Comparison of ENCODE assay signal across 8 cellular contexts in the genomic region with DNA sequence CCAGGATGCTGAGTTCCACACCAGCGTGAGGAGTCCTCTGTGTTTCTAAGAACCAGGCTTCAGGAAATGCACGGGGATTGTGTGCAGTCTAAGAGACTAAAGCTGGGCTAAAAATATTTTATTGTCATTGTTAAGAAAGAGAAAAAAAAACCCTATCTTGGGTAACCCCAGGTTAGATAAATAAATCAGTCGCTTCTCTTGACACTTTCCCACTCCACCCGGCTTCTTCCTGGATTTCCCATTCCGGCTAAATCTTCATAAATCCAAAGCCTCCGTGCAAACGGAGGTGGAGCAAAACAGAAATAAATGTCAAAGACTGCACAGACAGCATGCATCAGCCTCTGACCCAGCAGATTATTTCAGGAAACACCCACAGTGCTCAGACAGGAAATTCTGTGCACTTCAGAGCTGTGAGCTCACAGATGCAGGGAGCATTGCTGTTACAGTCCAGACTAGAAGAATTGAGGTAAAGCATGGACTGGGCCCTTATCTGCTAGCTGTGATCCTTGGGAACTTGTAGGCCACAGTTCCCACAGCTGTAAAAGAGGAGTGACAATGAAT. TPM values are rescaled to one million over a fixed set of nuclear protein-coding genes. Genes with fewer than 3 reads are reported as not detected.
DNase-seq lines count a peak whose midpoint lies in the region; ATAC-seq and TF ChIP-seq lines count a peak whose summit lies in the region.

No MANE protein-coding gene starts in this region.

- H3K36me3 ChIP-seq in CD4-positive, CD25-positive, alpha-beta regulatory T cell (ENCODE audit: control insufficient read depth, insufficient read depth, low read length), result no peaks in the 10 kb centered on the region
- H3K36me3 ChIP-seq in upper lobe of right lung, result no peaks in the 10 kb centered on the region

- no peak for TF ChIP-seq CTCF in HL-60 (IDR thresholded peaks at IDR 0.05; ENCODE audit: insufficient read depth, low read length)
- TF ChIP-seq CTCF in upper lobe of right lung (IDR thresholded peaks at IDR 0.05), result no peak

- H3K9me3 Mint-ChIP-seq in CD4-positive, CD25-positive, alpha-beta regulatory T cell, result peaks cover 0 to 1% (median 0%) of the 10 kb centered on the region in 7 donors
- H3K9me3 Mint-ChIP-seq in activated naive CD4-positive, alpha-beta T cell treated with anti-CD3 and anti-CD28 coated beads, Interleukin-2, amount 50 U/mL, for 72 hours, result peaks cover 8 to 10% of the 10 kb centered on the region in 2 donors

- peak; percentile 78 to 79 for ATAC-seq in CD4-positive, CD25-positive, alpha-beta regulatory T cell (ENCODE audit: low read depth in 2 of 2)
- ATAC-seq in GM19395 (IDR thresholded peaks at IDR 0.05; ENCODE audit: unreplicated experiment) (peak; percentile 55), upper lobe of right lung (peak; percentile 89)
- ATAC-seq in activated naive CD4-positive, alpha-beta T cell treated with anti-CD3 and anti-CD28 coated beads, Interleukin-2, amount 50 U/mL, for 72 hours, result peak; percentile 72 to 79

- H3K27ac ChIP-seq in CD4-positive, CD25-positive, alpha-beta regulatory T cell (ENCODE audit: insufficient read depth, low read length, poor library complexity, severe bottlenecking), result peak overlapping the region; percentile 71
- peak overlapping the region; percentile 35 for H3K27ac ChIP-seq in HL-60 (replicated peaks)
- H3K27ac ChIP-seq in upper lobe of right lung, result peak overlapping the region; percentile 51

- DNase-seq in CD4-positive, CD25-positive, alpha-beta regulatory T cell, result peak in 2 of 3 donors; percentile 32 to 70
- DNase-seq in HL-60 (ENCODE audit: low read depth in 1 of 2, low spot score in 1 of 2), result peak in 1 of 2 experiments; percentile 58
- no peak for DNase-seq in activated naive CD4-positive, alpha-beta T cell treated with anti-CD3 and anti-CD28 coated beads, Interleukin-2, amount 50 U/mL, for 72 hours (ENCODE audit: low spot score in 2 of 2)
- DNase-seq in kidney tubule cell (ENCODE audit: low spot score), result peak; percentile 54
- no peak for DNase-seq in upper lobe of right lung
- no peak for DNase-seq in retina
- no peak for DNase-seq in NCI-H2081 treated with DMSO at 0.1 percent for 48 hours (lab: John Stamatoyannopoulos, UW)

- H3K27ac Mint-ChIP-seq in CD4-positive, CD25-positive, alpha-beta regulatory T cell, result peak overlapping the region; percentile 88 to 95 (median 92)
- peak overlapping the region; percentile 77 to 81 for H3K27ac Mint-ChIP-seq in activated naive CD4-positive, alpha-beta T cell treated with anti-CD3 and anti-CD28 coated beads, Interleukin-2, amount 50 U/mL, for 72 hours

- peaks cover 30 to 60% (median 36%) of the 10 kb centered on the region in 4 donors for H3K4me1 Mint-ChIP-seq in CD4-positive, CD25-positive, alpha-beta regulatory T cell

- peaks cover 37% of the 10 kb centered on the region for H3K4me1 ChIP-seq in CD4-positive, CD25-positive, alpha-beta regulatory T cell (ENCODE audit: control insufficient read depth, insufficient read depth, low read length, poor library complexity, severe bottlenecking)
- peaks cover 13% of the 10 kb centered on the region for H3K4me1 ChIP-seq in upper lobe of right lung

- no peaks in the 10 kb centered on the region for H3K27me3 ChIP-seq in CD4-positive, CD25-positive, alpha-beta regulatory T cell (ENCODE audit: control insufficient read depth, insufficient read depth, low read length)
- no peaks in the 10 kb centered on the region for H3K27me3 ChIP-seq in HL-60 (ENCODE audit: insufficient read depth, poor library complexity, severe bottlenecking)
- H3K27me3 ChIP-seq in upper lobe of right lung, result peaks cover 4% of the 10 kb centered on the region

- intact Hi-C loops in upper lobe of right lung (cut with DNase I), result no loop called here

- H3K27me3 Mint-ChIP-seq in CD4-positive, CD25-positive, alpha-beta regulatory T cell, result peaks cover 4% of the 10 kb centered on the region

- no peaks in the 10 kb centered on the region for H3K36me3 Mint-ChIP-seq in CD4-positive, CD25-positive, alpha-beta regulatory T cell
- peaks cover 7 to 11% of the 10 kb centered on the region in 2 donors for H3K36me3 Mint-ChIP-seq in activated naive CD4-positive, alpha-beta T cell treated with anti-CD3 and anti-CD28 coated beads, Interleukin-2, amount 50 U/mL, for 72 hours

- H3K4me3 ChIP-seq in CD4-positive, CD25-positive, alpha-beta regulatory T cell (ENCODE audit: low read depth, low read length), result peak overlapping the region; percentile 72
- no peak overlapping the region for H3K4me3 ChIP-seq in HL-60 (replicated peaks; ENCODE audit: insufficient read depth, low read length)
- H3K4me3 ChIP-seq in upper lobe of right lung, result no peak overlapping the region

- peak overlapping the region; percentile 74 to 86 (median 82) for H3K4me3 Mint-ChIP-seq in CD4-positive, CD25-positive, alpha-beta regulatory T cell

- no peaks in the 10 kb centered on the region for H3K9me3 ChIP-seq in CD4-positive, CD25-positive, alpha-beta regulatory T cell (ENCODE audit: control insufficient read depth in 2 of 2, low read length in 2 of 2)
- H3K9me3 ChIP-seq in upper lobe of right lung, result no peaks in the 10 kb centered on the region

RNA-seq across cellular contexts. Expression of a gene that starts 44.8 kb away (rescaled TPM):
- total RNA-seq in CD4-positive, CD25-positive, alpha-beta regulatory T cell, result not detected
- not detected for polyA plus RNA-seq in CD4-positive, CD25-positive, alpha-beta regulatory T cell
- not detected for total RNA-seq in activated naive CD4-positive, alpha-beta T cell treated with anti-CD3 and anti-CD28 coated beads, Interleukin-2, amount 50 U/mL, for 72 hours
- total RNA-seq in upper lobe of right lung, result 3.0 TPM

Comparison
In these comparisons a context has a peak if more than half of its experiments do, and no peak if none do; other contexts are left out.
1. DNase-seq: peak in CD4-positive, CD25-positive, alpha-beta regulatory T cell (2 of 3) and kidney tubule cell (single experiment); none in activated naive CD4-positive, alpha-beta T cell treated with anti-CD3 and anti-CD28 coated beads, Interleukin-2, amount 50 U/mL, for 72 hours (0 of 2), upper lobe of right lung (single experiment), retina (single experiment) and NCI-H2081 treated with DMSO at 0.1 percent for 48 hours (single experiment).
2. Peak in every context shown above with its lines, with median percentiles within 50 percentile points of each other: ATAC-seq and H3K27ac ChIP-seq.